In genomic region chr17:2792541-2793169, GRCh38 we compare ENCODE assay signal across 12 cellular contexts. TPM values are rescaled to one million over a fixed set of nuclear protein-coding genes. Genes with fewer than 3 reads are reported as not detected.
DNase-seq lines count a peak whose midpoint lies in the region; ATAC-seq and TF ChIP-seq lines count a peak whose summit lies in the region.
"Had no signal": no experiment of that assay in that cellular context is flagged by ENCODE, and none has a peak within 500 bp of the region (broad histone marks: within the 10 kb centered on the region; RNA-seq: fewer than 3 reads in every experiment).

No MANE protein-coding gene starts in this region.

- no peaks in the 10 kb centered on the region for H3K9me3 Mint-ChIP-seq in CD4-positive, alpha-beta memory T cell
- H3K9me3 Mint-ChIP-seq: activated naive CD4-positive, alpha-beta T cell treated with anti-CD3 and anti-CD28 coated beads, Interleukin-2, amount 50 U/mL, for 24 hours had no signal

- TF ChIP-seq POLR2A in uterus (IDR thresholded peaks at IDR 0.05) = no peak

- no peaks in the 10 kb centered on the region for H3K9me3 ChIP-seq in CD4-positive, alpha-beta memory T cell (ENCODE audit: control insufficient read depth in 1 of 2, low read length in 2 of 2)
- H3K9me3 ChIP-seq in WERI-Rb-1 (ENCODE audit: severe bottlenecking) = no peaks in the 10 kb centered on the region
- H3K9me3 ChIP-seq in uterus = no peaks in the 10 kb centered on the region

- H3K4me3 Mint-ChIP-seq in CD4-positive, alpha-beta memory T cell = peak overlapping the region; percentile 20 to 97 (median 75)
- H3K4me3 Mint-ChIP-seq: activated naive CD4-positive, alpha-beta T cell treated with anti-CD3 and anti-CD28 coated beads, Interleukin-2, amount 50 U/mL, for 24 hours had no signal

- TF ChIP-seq CTCF in WERI-Rb-1 (IDR thresholded peaks at IDR 0.05; ENCODE audit: low read depth, low read length) (0 out of 2 replicates have a peak, but pooled peaks have one; percentile 8), uterus (IDR thresholded peaks at IDR 0.05) (no peak)

- H3K27me3 ChIP-seq in CD4-positive, alpha-beta memory T cell (ENCODE audit: insufficient read depth, low read length) = no peaks in the 10 kb centered on the region
- H3K27me3 ChIP-seq in WERI-Rb-1 (ENCODE audit: insufficient read depth, low read depth, severe bottlenecking) = no peaks in the 10 kb centered on the region
- H3K27me3 ChIP-seq in uterus = no peaks in the 10 kb centered on the region

- ATAC-seq in GM21447 (IDR thresholded peaks at IDR 0.05; ENCODE audit: unreplicated experiment) (no peak), HG03457 (IDR thresholded peaks at IDR 0.05; ENCODE audit: unreplicated experiment) (no peak), HG03097 (IDR thresholded peaks at IDR 0.05; ENCODE audit: low FRiP score, unreplicated experiment) (no peak)

- peaks cover 0 to 16% of the 10 kb centered on the region in 2 donors for H3K36me3 Mint-ChIP-seq in CD4-positive, alpha-beta memory T cell
- H3K36me3 Mint-ChIP-seq: activated naive CD4-positive, alpha-beta T cell treated with anti-CD3 and anti-CD28 coated beads, Interleukin-2, amount 50 U/mL, for 24 hours had no signal

- H3K27ac ChIP-seq in CD4-positive, alpha-beta memory T cell (ENCODE audit: low read depth, low read length) = no peak overlapping the region
- H3K27ac ChIP-seq in WERI-Rb-1 = no peak overlapping the region
- H3K27ac ChIP-seq in uterus = no peak overlapping the region

- CTCF ChIA-PET in CD4-positive, alpha-beta memory T cell (lab: Charles Lee; ENCODE audit: partially characterized antibody) = interaction anchor here (1.3 to 6.3 kb wide), 3 partner anchors 11 to 35 kb away, joined by 3 to 75 read pairs (median 8); no protein-coding TSS in a partner anchor

- peak; percentile 67 to 85 (median 74) for DNase-seq in CD4-positive, alpha-beta memory T cell
- DNase-seq in WERI-Rb-1 (no peak), activated gamma-delta T cell (lab: John Stamatoyannopoulos, UW) (peak; percentile 55), uterus (no peak)
- peak; percentile 39 to 56 for DNase-seq in stimulated activated CD4-positive, alpha-beta T cell treated with anti-CD3 and anti-CD28 coated beads, Interleukin-2, amount 100 ng/mL, for 48 hours
- DNase-seq: AML-193, hypothalamus, NCI-H510A had no signal

- H3K27me3 Mint-ChIP-seq in CD4-positive, alpha-beta memory T cell = no peaks in the 10 kb centered on the region
- H3K27me3 Mint-ChIP-seq: activated naive CD4-positive, alpha-beta T cell treated with anti-CD3 and anti-CD28 coated beads, Interleukin-2, amount 50 U/mL, for 24 hours had no signal

- POLR2A ChIA-PET in CD4-positive, alpha-beta memory T cell (lab: Charles Lee; ENCODE audit: partially characterized antibody) = interaction anchor here (0.6 to 11.1 kb wide), 5 partner anchors 21 to 754 kb away, joined by 3 to 330 read pairs (median 3); no protein-coding TSS in a partner anchor

- H3K4me1 ChIP-seq in CD4-positive, alpha-beta memory T cell (ENCODE audit: insufficient read depth, low read length) = peaks cover 66% of the 10 kb centered on the region
- no peaks in the 10 kb centered on the region for H3K4me1 ChIP-seq in uterus

- intact Hi-C loops in CD4-positive, alpha-beta memory T cell (cut with micrococcal nuclease) = no loop called here
- intact Hi-C loops in uterus (cut with DNase I; ENCODE audit: low total_unique reads) = no loop called here

- H3K36me3 ChIP-seq in CD4-positive, alpha-beta memory T cell (ENCODE audit: insufficient read depth, low read length) = no peaks in the 10 kb centered on the region
- H3K36me3 ChIP-seq in WERI-Rb-1 (no peaks in the 10 kb centered on the region), uterus (no peaks in the 10 kb centered on the region)

- peak overlapping the region; percentile 29 to 90 (median 69) for H3K27ac Mint-ChIP-seq in CD4-positive, alpha-beta memory T cell
- H3K27ac Mint-ChIP-seq: activated naive CD4-positive, alpha-beta T cell treated with anti-CD3 and anti-CD28 coated beads, Interleukin-2, amount 50 U/mL, for 24 hours had no signal

- H3K4me1 Mint-ChIP-seq in CD4-positive, alpha-beta memory T cell = peaks cover 44 to 84% (median 60%) of the 10 kb centered on the region in 4 donors

- peak overlapping the region in 1 of 2 donors; percentile 17 for H3K4me3 ChIP-seq in CD4-positive, alpha-beta memory T cell (ENCODE audit: low read length in 2 of 2)
- no peak overlapping the region for H3K4me3 ChIP-seq in WERI-Rb-1 (ENCODE audit: low read depth, low read length)
- H3K4me3 ChIP-seq in uterus = no peak overlapping the region

RNA-seq across cellular contexts. Expression of gene RAP1GAP2, which starts 3.6 kb away (rescaled TPM):
- total RNA-seq in CD4-positive, alpha-beta memory T cell = 1 to 10 TPM; 9.0 to 9.9 TPM
- polyA plus RNA-seq in CD4-positive, alpha-beta memory T cell = 1 to 10 TPM in 1 of 2 donors, under 1 TPM in 1; 0.38 to 7.1 TPM
- total RNA-seq in uterus = 10 to 100 TPM in 1 of 4 donors, 1 to 10 TPM in 3; 1.5 to 23.1 (median 6.7) TPM

RNA-seq across cellular contexts. Expression of gene CCDC92B, which starts 43.2 kb away (rescaled TPM):
- under 1 TPM; 0.32 to 0.47 TPM for total RNA-seq in CD4-positive, alpha-beta memory T cell
- polyA plus RNA-seq in CD4-positive, alpha-beta memory T cell = not detected
- under 1 TPM in 1 of 4 donors, not detected in 3; 0.21 TPM for total RNA-seq in uterus

Comparison
In these comparisons a context has a peak if more than half of its experiments do, and no peak if none do; other contexts are left out.
1. DNase-seq: peak in CD4-positive, alpha-beta memory T cell (5 of 5), activated gamma-delta T cell (single experiment) and stimulated activated CD4-positive, alpha-beta T cell treated with anti-CD3 and anti-CD28 coated beads, Interleukin-2, amount 100 ng/mL, for 48 hours (2 of 2); none in WERI-Rb-1 (single experiment) and uterus (0 of 2).